8 cellular contexts compared by ENCODE assay signal in the genomic region with DNA sequence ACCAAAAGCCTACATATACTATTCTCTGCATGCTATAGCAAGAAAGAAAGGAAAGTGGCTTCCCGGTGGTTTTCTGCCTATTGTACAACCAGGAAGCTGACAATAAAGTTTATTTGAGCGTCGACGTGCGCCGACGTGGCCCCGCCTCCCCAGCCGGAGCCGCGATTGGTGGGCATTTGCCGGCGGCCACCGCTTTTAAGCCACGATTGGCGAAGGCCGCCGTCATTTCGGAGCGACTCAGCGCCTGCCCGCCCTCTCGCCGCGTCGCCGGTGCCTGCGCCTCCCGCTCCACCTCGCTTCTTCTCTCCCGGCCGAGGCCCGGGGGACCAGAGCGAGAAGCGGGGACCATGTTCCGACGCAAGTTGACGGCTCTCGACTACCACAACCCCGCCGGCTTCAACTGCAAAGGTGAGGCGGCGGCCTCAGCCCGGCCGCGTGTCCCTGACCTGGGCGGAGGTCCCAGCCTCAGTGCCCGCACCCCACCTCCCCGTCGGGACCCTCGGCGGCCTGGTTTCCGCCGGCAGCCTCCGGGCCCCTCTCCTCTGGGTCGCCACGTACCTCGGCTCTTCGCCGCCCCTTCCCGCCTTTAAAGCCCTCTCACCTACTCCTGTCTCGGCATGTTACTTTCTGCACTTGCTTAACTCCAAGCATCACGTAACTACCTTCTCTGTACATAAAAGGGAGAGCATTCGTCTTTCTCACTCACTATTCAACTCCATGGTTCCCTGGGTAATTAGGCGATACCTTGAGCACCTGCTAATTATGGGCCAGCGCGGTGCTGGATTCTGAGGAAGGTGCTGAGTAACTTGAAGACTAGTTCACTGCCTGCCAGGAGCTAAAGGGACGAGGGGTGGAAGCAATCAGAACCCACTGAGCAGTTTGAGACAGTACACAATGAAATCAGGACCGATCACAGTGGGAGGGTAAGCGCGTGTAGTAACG.
A peak's percentile ranks its signal among the peaks of the same experiment; 100 is the strongest.
DNase-seq lines count a peak whose midpoint lies in the region; ATAC-seq lines count a peak whose summit lies in the region.

A gene (plus strand): TSS at position 254 of the 942 bp plus-strand sequence. CDS start 94 bp downstream, at position 348.

- ATAC-seq in GM18909 (IDR thresholded peaks at IDR 0.05; ENCODE audit: poor library complexity, unreplicated experiment) = peak; percentile 96
- ATAC-seq in HG03175 (IDR thresholded peaks at IDR 0.05; ENCODE audit: unreplicated experiment) = peak; percentile 95

- peak; percentile 97 for DNase-seq in AG08395 (ENCODE audit: low spot score)
- peak; percentile 84 for DNase-seq in NCI-H226
- DNase-seq in activated CD4-positive, CD25-positive, alpha-beta regulatory T cell (lab: John Stamatoyannopoulos, UW) = peak; percentile 78 to 86 (median 85)
- peak; percentile 91 for DNase-seq in central memory CD4-positive, alpha-beta T cell
- peak; percentile 97 for DNase-seq in iris pigment epithelial cell (ENCODE audit: low read depth)
- peak; percentile 89 for DNase-seq in stimulated activated CD4-positive, alpha-beta T cell treated with anti-CD3 and anti-CD28 coated beads, Interleukin-12 subunit alpha, Interleukin-12 subunit beta, amount 100 ng/mL, for 4 hours

Comparison
In these comparisons a context has a peak if more than half of its experiments do, and no peak if none do; other contexts are left out.
1. Peak in every context shown above with its lines: DNase-seq and ATAC-seq.